Comparison of ENCODE assay signal across 22 cellular contexts in genomic region chr5:135225856-135226560, GRCh38.
DNase-seq lines count a peak whose midpoint lies in the region; ATAC-seq and TF ChIP-seq lines count a peak whose summit lies in the region.
"Had no signal": no experiment of that assay in that cellular context is flagged by ENCODE, and none has a peak within 500 bp of the region (broad histone marks: within the 10 kb centered on the region; RNA-seq: fewer than 3 reads in every experiment).

No MANE protein-coding gene starts in this region.

- TF ChIP-seq EP300 in suprapubic skin (IDR thresholded peaks at IDR 0.05): no peak

- H3K4me1 Mint-ChIP-seq in activated naive CD8-positive, alpha-beta T cell treated with anti-CD3 and anti-CD28 coated beads, Interleukin-2, amount 10 ng/mL, durations not matched to agents 7 days and 5 days: peaks cover 2% of the 10 kb centered on the region
- H3K4me1 Mint-ChIP-seq in activated naive CD8-positive, alpha-beta T cell treated with anti-CD3 and anti-CD28 coated beads, Interleukin-2, amount 50 U/mL, for 24 hours: no peaks in the 10 kb centered on the region

- H3K4me3 ChIP-seq in RWPE2 (ENCODE audit: severe bottlenecking) (no peak overlapping the region), suprapubic skin (no peak overlapping the region), colonic mucosa (no peak overlapping the region)
- H3K4me3 ChIP-seq: gastrocnemius medialis, SJCRH30 had no signal

- no peaks in the 10 kb centered on the region for H3K27me3 ChIP-seq in RWPE2 (ENCODE audit: insufficient read depth, poor library complexity, severe bottlenecking)
- no peaks in the 10 kb centered on the region for H3K27me3 ChIP-seq in suprapubic skin
- H3K27me3 ChIP-seq in colonic mucosa: no peaks in the 10 kb centered on the region
- H3K27me3 ChIP-seq: gastrocnemius medialis, SJCRH30 had no signal

- no peaks in the 10 kb centered on the region for H3K9me3 Mint-ChIP-seq in activated naive CD8-positive, alpha-beta T cell treated with anti-CD3 and anti-CD28 coated beads, Interleukin-2, amount 10 ng/mL, durations not matched to agents 7 days and 5 days
- H3K9me3 Mint-ChIP-seq in activated naive CD8-positive, alpha-beta T cell treated with anti-CD3 and anti-CD28 coated beads, Interleukin-2, amount 50 U/mL, for 24 hours: no peaks in the 10 kb centered on the region
- H3K9me3 Mint-ChIP-seq: natural killer cell treated with Interleukin-12 subunit alpha and Interleukin-12 subunit beta and Interleukin-15 and Interleukin-18, amount 100 ng/mL, for 72 hours; T-helper 2 cell treated with Interferon-gamma antibody and Interleukin-4, amounts not matched to agents 5 μg/mL and 100 μg/mL, for 36 hours had no signal

- TF ChIP-seq POLR2A in suprapubic skin (IDR thresholded peaks at IDR 0.05): no peak

- POLR2A ChIA-PET in activated naive CD8-positive, alpha-beta T cell treated with anti-CD3 and anti-CD28 coated beads, Interleukin-2, amount 10 ng/mL, durations not matched to agents 7 days and 5 days (lab: Charles Lee): no interaction called here

- intact Hi-C loops in colonic mucosa (cut with DNase I): no loop called here

- H3K9ac ChIP-seq in colonic mucosa (ENCODE audit: low read depth in 2 of 2, low read length in 2 of 2): no peak overlapping the region

- peak; percentile 8 for DNase-seq in activated naive CD8-positive, alpha-beta T cell treated with anti-CD3 and anti-CD28 coated beads, Interleukin-2, amount 10 ng/mL, durations not matched to agents 7 days and 5 days
- no peak for DNase-seq in activated naive CD8-positive, alpha-beta T cell treated with anti-CD3 and anti-CD28 coated beads, Interleukin-2, amount 50 U/mL, for 24 hours
- DNase-seq in RWPE2 (ENCODE audit: low spot score): peak; percentile 40
- DNase-seq in left kidney (ENCODE audit: low read depth, low spot score): peak; percentile 39
- DNase-seq in suprapubic skin (ENCODE audit: low spot score in 2 of 2): peak; percentile 21 to 24
- no peak for DNase-seq in colonic mucosa
- no peak for DNase-seq in GM19240 (ENCODE audit: insufficient read length, low spot score)
- DNase-seq: activated CD4-positive, alpha-beta T cell treated with anti-CD3 and anti-CD28 coated beads for 4 hours; activated CD8-positive, alpha-beta memory T cell treated with anti-CD3 and anti-CD28 coated beads, Interleukin-2, amount 50 U/mL, for 48 hours; C1 segment of cervical spinal cord; DMS53; gastrocnemius medialis; NCI-H2171 treated with DMSO at 0.1 percent for 48 hours; NK-92 treated with Interleukin-12 subunit alpha and Interleukin-12 subunit beta, amount 100 ng/mL, for 24 hours; SJCRH30; stimulated activated CD4-positive, alpha-beta T cell treated with anti-CD3 and anti-CD28 coated beads, Interleukin-15, amount 100 ng/mL, for 24 hours; stimulated activated naive CD4-positive, alpha-beta T cell treated with Interleukin-2 at 50 U/mL for 16 hours had no signal

- H3K27ac ChIP-seq in RWPE2 (ENCODE audit: poor library complexity, severe bottlenecking): no peak overlapping the region
- no peak overlapping the region for H3K27ac ChIP-seq in suprapubic skin
- no peak overlapping the region for H3K27ac ChIP-seq in colonic mucosa
- H3K27ac ChIP-seq: gastrocnemius medialis, SJCRH30 had no signal

- no peak overlapping the region for H3K4me3 Mint-ChIP-seq in activated naive CD8-positive, alpha-beta T cell treated with anti-CD3 and anti-CD28 coated beads, Interleukin-2, amount 10 ng/mL, durations not matched to agents 7 days and 5 days
- no peak overlapping the region for H3K4me3 Mint-ChIP-seq in activated naive CD8-positive, alpha-beta T cell treated with anti-CD3 and anti-CD28 coated beads, Interleukin-2, amount 50 U/mL, for 24 hours
- H3K4me3 Mint-ChIP-seq: natural killer cell treated with Interleukin-12 subunit alpha and Interleukin-12 subunit beta and Interleukin-15 and Interleukin-18, amount 100 ng/mL, for 72 hours; T-helper 2 cell treated with Interferon-gamma antibody and Interleukin-4, amounts not matched to agents 5 μg/mL and 100 μg/mL, for 36 hours; type B pancreatic cell had no signal

- H3K36me3 Mint-ChIP-seq in activated naive CD8-positive, alpha-beta T cell treated with anti-CD3 and anti-CD28 coated beads, Interleukin-2, amount 10 ng/mL, durations not matched to agents 7 days and 5 days: no peaks in the 10 kb centered on the region
- no peaks in the 10 kb centered on the region for H3K36me3 Mint-ChIP-seq in activated naive CD8-positive, alpha-beta T cell treated with anti-CD3 and anti-CD28 coated beads, Interleukin-2, amount 50 U/mL, for 24 hours (ENCODE audit: low read depth)
- H3K36me3 Mint-ChIP-seq: natural killer cell treated with Interleukin-12 subunit alpha and Interleukin-12 subunit beta and Interleukin-15 and Interleukin-18, amount 100 ng/mL, for 72 hours had no signal

- WGBS in suprapubic skin: 58% methylated on average over 16 of the region's 16 CpGs

- H3K27ac Mint-ChIP-seq in activated naive CD8-positive, alpha-beta T cell treated with anti-CD3 and anti-CD28 coated beads, Interleukin-2, amount 10 ng/mL, durations not matched to agents 7 days and 5 days: no peak overlapping the region
- H3K27ac Mint-ChIP-seq in activated naive CD8-positive, alpha-beta T cell treated with anti-CD3 and anti-CD28 coated beads, Interleukin-2, amount 50 U/mL, for 24 hours: no peak overlapping the region
- H3K27ac Mint-ChIP-seq: natural killer cell treated with Interleukin-12 subunit alpha and Interleukin-12 subunit beta and Interleukin-15 and Interleukin-18, amount 100 ng/mL, for 72 hours; T-helper 2 cell treated with Interferon-gamma antibody and Interleukin-4, amounts not matched to agents 5 μg/mL and 100 μg/mL, for 36 hours; type B pancreatic cell had no signal

- H3K36me3 ChIP-seq in RWPE2 (ENCODE audit: low read depth) (no peaks in the 10 kb centered on the region), suprapubic skin (no peaks in the 10 kb centered on the region), colonic mucosa (no peaks in the 10 kb centered on the region)
- H3K36me3 ChIP-seq: gastrocnemius medialis, SJCRH30 had no signal

- H3K9me3 ChIP-seq in RWPE2 (ENCODE audit: severe bottlenecking): no peaks in the 10 kb centered on the region
- no peaks in the 10 kb centered on the region for H3K9me3 ChIP-seq in suprapubic skin
- H3K9me3 ChIP-seq in colonic mucosa: no peaks in the 10 kb centered on the region
- H3K9me3 ChIP-seq: gastrocnemius medialis, SJCRH30 had no signal

- ATAC-seq in activated naive CD8-positive, alpha-beta T cell treated with anti-CD3 and anti-CD28 coated beads, Interleukin-2, amount 10 ng/mL, durations not matched to agents 7 days and 5 days (ENCODE audit: low read depth): no peak
- ATAC-seq in activated naive CD8-positive, alpha-beta T cell treated with anti-CD3 and anti-CD28 coated beads, Interleukin-2, amount 50 U/mL, for 24 hours: no peak
- ATAC-seq in RWPE2 (ENCODE audit: low read depth) (no peak), GM19328 (IDR thresholded peaks at IDR 0.05; ENCODE audit: unreplicated experiment) (no peak)
- ATAC-seq: gastrocnemius medialis; HCT116; natural killer cell treated with Interleukin-12 subunit alpha and Interleukin-12 subunit beta and Interleukin-15 and Interleukin-18, amount 100 ng/mL, for 72 hours had no signal

- H3K27me3 Mint-ChIP-seq in activated naive CD8-positive, alpha-beta T cell treated with anti-CD3 and anti-CD28 coated beads, Interleukin-2, amount 10 ng/mL, durations not matched to agents 7 days and 5 days: peaks cover 9% of the 10 kb centered on the region
- peaks cover 3% of the 10 kb centered on the region for H3K27me3 Mint-ChIP-seq in activated naive CD8-positive, alpha-beta T cell treated with anti-CD3 and anti-CD28 coated beads, Interleukin-2, amount 50 U/mL, for 24 hours

- H3K4me1 ChIP-seq in RWPE2 (ENCODE audit: insufficient read depth, poor library complexity, severe bottlenecking): no peaks in the 10 kb centered on the region
- H3K4me1 ChIP-seq in suprapubic skin: peaks cover 30% of the 10 kb centered on the region
- no peaks in the 10 kb centered on the region for H3K4me1 ChIP-seq in colonic mucosa

- no peak for TF ChIP-seq CTCF in RWPE2 (IDR thresholded peaks at IDR 0.05; ENCODE audit: poor library complexity, severe bottlenecking)
- no peak for TF ChIP-seq CTCF in suprapubic skin (IDR thresholded peaks at IDR 0.05)
- TF ChIP-seq CTCF in colonic mucosa (IDR thresholded peaks at IDR 0.05): no peak

Comparison
In these comparisons a context has a peak if more than half of its experiments do, and no peak if none do; other contexts are left out.
1. DNase-seq: peak in activated naive CD8-positive, alpha-beta T cell treated with anti-CD3 and anti-CD28 coated beads, Interleukin-2, amount 10 ng/mL, durations not matched to agents 7 days and 5 days (single experiment), RWPE2 (single experiment), left kidney (single experiment) and suprapubic skin (2 of 2); none in activated naive CD8-positive, alpha-beta T cell treated with anti-CD3 and anti-CD28 coated beads, Interleukin-2, amount 50 U/mL, for 24 hours (single experiment), colonic mucosa (single experiment) and GM19240 (single experiment).